Comparison of ENCODE assay signal across 40 cellular contexts in genomic region chr2:36683002-36683401, GRCh38. TPM values are rescaled to one million over a fixed set of nuclear protein-coding genes. Genes with fewer than 3 reads are reported as not detected.
"Had no signal": no experiment of that assay in that cellular context is flagged by ENCODE, and none has a peak within 500 bp of the region (broad histone marks: within the 10 kb centered on the region; RNA-seq: fewer than 3 reads in every experiment).

No MANE protein-coding gene starts in this region.

- H3K4me1 Mint-ChIP-seq: activated naive CD4-positive, alpha-beta T cell treated with anti-CD3 and anti-CD28 coated beads, Interleukin-2, amount 50 U/mL, for 24 hours; activated naive CD8-positive, alpha-beta T cell treated with anti-CD3 and anti-CD28 coated beads, Interleukin-2, amount 50 U/mL, for 24 hours; activated T-helper 17 cell treated with anti-CD3 and anti-CD28 coated beads, Interleukin-2, amount 50 U/mL, for 72 hours; brain; central memory CD8-positive, alpha-beta T cell had no signal

- H3K27me3 Mint-ChIP-seq: activated naive CD8-positive, alpha-beta T cell treated with anti-CD3 and anti-CD28 coated beads for 36 hours; brain had no signal

- H3K27ac Mint-ChIP-seq: activated naive CD4-positive, alpha-beta T cell treated with anti-CD3 and anti-CD28 coated beads for 36 hours; activated naive CD4-positive, alpha-beta T cell treated with anti-CD3 and anti-CD28 coated beads, Interleukin-2, amount 10 ng/mL, durations not matched to agents 7 days and 5 days; activated naive CD4-positive, alpha-beta T cell treated with anti-CD3 and anti-CD28 coated beads, Interleukin-2, amount 50 U/mL, for 24 hours; activated naive CD4-positive, alpha-beta T cell treated with anti-CD3 and anti-CD28 coated beads, Interleukin-2, amount 50 U/mL, for 72 hours; activated naive CD8-positive, alpha-beta T cell; activated naive CD8-positive, alpha-beta T cell treated with anti-CD3 and anti-CD28 coated beads for 36 hours; activated naive CD8-positive, alpha-beta T cell treated with anti-CD3 and anti-CD28 coated beads, Interleukin-2, amount 10 ng/mL, durations not matched to agents 7 days and 5 days; activated naive CD8-positive, alpha-beta T cell treated with anti-CD3 and anti-CD28 coated beads, Interleukin-2, amount 50 U/mL, for 24 hours; activated T-cell treated with anti-CD3 and anti-CD28 coated beads, Interleukin-2, amount 50 U/mL, for 24 hours; activated T-cell treated with anti-CD3 and anti-CD28 coated beads, Interleukin-2, amount 50 U/mL, for 72 hours; activated T-helper 1 cell treated with anti-CD3 and anti-CD28 coated beads, Interleukin-12 subunit alpha, Interleukin-12 subunit beta, Interleukin-2, Interleukin-4 antibody, amounts not matched to agents 30 ng/mL and 10 ng/mL and 1 ng/mL, durations not matched to agents 14 hours and 24 hours and 36 hours; activated T-helper 17 cell treated with anti-CD3 and anti-CD28 coated beads, Interleukin-2, amount 50 U/mL, for 72 hours; activated T-helper 2 cell treated with anti-CD3 and anti-CD28 coated beads, Interferon-gamma antibody, Interleukin-2, Interleukin-4, amounts not matched to agents 10 μg/mL and 5 μg/mL and 100 μg/mL, durations not matched to agents 14 hours and 24 hours and 36 hours; brain had no signal

- H3K4me1 ChIP-seq: adrenal gland, ascending aorta, body of pancreas, breast epithelium had no signal

- H3K4me3 Mint-ChIP-seq: activated naive CD4-positive, alpha-beta T cell treated with anti-CD3 and anti-CD28 coated beads for 36 hours; activated naive CD4-positive, alpha-beta T cell treated with anti-CD3 and anti-CD28 coated beads, Interleukin-2, amount 10 ng/mL, durations not matched to agents 7 days and 5 days; activated naive CD4-positive, alpha-beta T cell treated with anti-CD3 and anti-CD28 coated beads, Interleukin-2, amount 50 U/mL, for 24 hours; activated naive CD8-positive, alpha-beta T cell; activated naive CD8-positive, alpha-beta T cell treated with anti-CD3 and anti-CD28 coated beads for 36 hours; activated naive CD8-positive, alpha-beta T cell treated with anti-CD3 and anti-CD28 coated beads, Interleukin-2, amount 10 ng/mL, durations not matched to agents 7 days and 5 days; activated naive CD8-positive, alpha-beta T cell treated with anti-CD3 and anti-CD28 coated beads, Interleukin-2, amount 50 U/mL, for 24 hours; activated T-cell treated with anti-CD3 and anti-CD28 coated beads, Interleukin-2, amount 50 U/mL, for 24 hours; activated T-cell treated with anti-CD3 and anti-CD28 coated beads, Interleukin-2, amount 50 U/mL, for 4 hours; activated T-cell treated with anti-CD3 and anti-CD28 coated beads, Interleukin-2, amount 50 U/mL, for 72 hours; activated T-helper 1 cell treated with anti-CD3 and anti-CD28 coated beads, Interleukin-12 subunit alpha, Interleukin-12 subunit beta, Interleukin-2, Interleukin-4 antibody, amounts not matched to agents 30 ng/mL and 10 ng/mL and 1 ng/mL, durations not matched to agents 14 hours and 24 hours and 36 hours; activated T-helper 17 cell treated with anti-CD3 and anti-CD28 coated beads, Interleukin-2, amount 50 U/mL, for 72 hours; brain; central memory CD8-positive, alpha-beta T cell had no signal

- ATAC-seq: activated naive CD4-positive, alpha-beta T cell treated with anti-CD3 and anti-CD28 coated beads, Interleukin-2, amount 50 U/mL, for 72 hours; activated naive CD8-positive, alpha-beta T cell treated with anti-CD3 and anti-CD28 coated beads, Interleukin-2, amount 50 U/mL, for 24 hours; activated T-cell treated with anti-CD3 and anti-CD28 coated beads, Interleukin-2, amount 50 U/mL, for 4 hours; activated T-cell treated with anti-CD3 and anti-CD28 coated beads, Interleukin-2, amount 50 U/mL, for 72 hours; activated T-helper 17 cell treated with anti-CD3 and anti-CD28 coated beads, Interleukin-2, amount 50 U/mL, for 72 hours; body of pancreas had no signal

- H3K4me3 ChIP-seq: adrenal gland, ascending aorta, body of pancreas, breast epithelium, cardiac muscle cell had no signal

- H3K36me3 ChIP-seq: adrenal gland, ascending aorta, brain microvascular endothelial cell, breast epithelium, cardiac muscle cell had no signal

- H3K9me3 ChIP-seq: ascending aorta, body of pancreas, breast epithelium had no signal

- H3K27ac ChIP-seq: adrenal gland, ascending aorta, body of pancreas, brain microvascular endothelial cell, breast epithelium, cardiac muscle cell had no signal

- DNase-seq: activated effector memory CD4-positive, alpha-beta T cell treated with anti-CD3 and anti-CD28 coated beads, Interleukin-2, amount 50 U/mL, for 16 hours; activated effector memory CD4-positive, alpha-beta T cell treated with Interleukin-2 at 50 U/mL for 16 hours; activated gamma-delta T cell; activated gamma-delta T cell treated with Interleukin-2 at 50 U/mL for 16 hours; activated naive CD4-positive, alpha-beta T cell; activated naive CD4-positive, alpha-beta T cell treated with anti-CD3 and anti-CD28 coated beads for 36 hours; activated naive CD4-positive, alpha-beta T cell treated with anti-CD3 and anti-CD28 coated beads, Interleukin-2, amount 10 ng/mL, durations not matched to agents 7 days and 5 days; activated naive CD4-positive, alpha-beta T cell treated with anti-CD3 and anti-CD28 coated beads, Interleukin-2, amount 50 U/mL, for 16 hours; activated naive CD4-positive, alpha-beta T cell treated with Interleukin-2 at 50 U/mL for 16 hours; activated naive CD8-positive, alpha-beta T cell treated with anti-CD3 and anti-CD28 coated beads for 36 hours; activated naive CD8-positive, alpha-beta T cell treated with anti-CD3 and anti-CD28 coated beads, Interleukin-2, amount 10 ng/mL, durations not matched to agents 7 days and 5 days; activated naive CD8-positive, alpha-beta T cell treated with anti-CD3 and anti-CD28 coated beads, Interleukin-2, amount 50 U/mL, for 24 hours; activated T-cell treated with anti-CD3 and anti-CD28 coated beads, Interleukin-2, amount 50 U/mL, for 1 hour; activated T-cell treated with anti-CD3 and anti-CD28 coated beads, Interleukin-2, amount 50 U/mL, for 24 hours; activated T-cell treated with anti-CD3 and anti-CD28 coated beads, Interleukin-2, amount 50 U/mL, for 4 hours; activated T-cell treated with anti-CD3 and anti-CD28 coated beads, Interleukin-2, amount 50 U/mL, for 48 hours; activated T-cell treated with anti-CD3 and anti-CD28 coated beads, Interleukin-2, amount 50 U/mL, for 72 hours; adrenal gland; amniotic stem cell; amygdala; anterior cingulate cortex; aorta; body of pancreas; brain microvascular endothelial cell; caudate nucleus; central memory CD4-positive, alpha-beta T cell; cerebellar nuclear complex had no signal

- H3K9me3 Mint-ChIP-seq: activated naive CD4-positive, alpha-beta T cell treated with anti-CD3 and anti-CD28 coated beads, Interleukin-2, amount 10 ng/mL, durations not matched to agents 7 days and 5 days had no signal

- FAIRE-seq: astrocyte, bronchial epithelial cell had no signal

- H3K27me3 ChIP-seq: adrenal gland, ascending aorta, body of pancreas, brain microvascular endothelial cell, breast epithelium, cardiac muscle cell had no signal

- H3K36me3 Mint-ChIP-seq: activated naive CD4-positive, alpha-beta T cell treated with anti-CD3 and anti-CD28 coated beads, Interleukin-2, amount 10 ng/mL, durations not matched to agents 7 days and 5 days; activated naive CD8-positive, alpha-beta T cell had no signal

RNA-seq across cellular contexts. Expression of gene VIT, which starts 13.5 kb away (rescaled TPM):
- total RNA-seq: activated naive CD4-positive, alpha-beta T cell treated with anti-CD3 and anti-CD28 coated beads for 36 hours; activated naive CD4-positive, alpha-beta T cell treated with anti-CD3 and anti-CD28 coated beads, Interleukin-2, amount 50 U/mL, for 72 hours; activated naive CD8-positive, alpha-beta T cell treated with anti-CD3 and anti-CD28 coated beads for 36 hours; activated naive CD8-positive, alpha-beta T cell treated with anti-CD3 and anti-CD28 coated beads, Interleukin-2, amount 10 ng/mL, durations not matched to agents 7 days and 5 days; activated T-cell treated with anti-CD3 and anti-CD28 coated beads, Interleukin-2, amount 50 U/mL, for 4 hours; activated T-cell treated with anti-CD3 and anti-CD28 coated beads, Interleukin-2, amount 50 U/mL, for 72 hours; activated T-helper 1 cell treated with anti-CD3 and anti-CD28 coated beads, Interleukin-12 subunit alpha, Interleukin-12 subunit beta, Interleukin-2, Interleukin-4 antibody, amounts not matched to agents 30 ng/mL and 10 ng/mL and 1 ng/mL, durations not matched to agents 14 hours and 24 hours and 36 hours; activated T-helper 17 cell treated with anti-CD3 and anti-CD28 coated beads, Interleukin-2, amount 50 U/mL, for 72 hours; activated T-helper 2 cell treated with anti-CD3 and anti-CD28 coated beads, Interferon-gamma antibody, Interleukin-2, Interleukin-4, amounts not matched to agents 10 μg/mL and 5 μg/mL and 100 μg/mL, durations not matched to agents 14 hours and 24 hours and 36 hours; astrocyte; bronchial epithelial cell; cardiac muscle cell had no signal
- polyA plus RNA-seq: aorta, cardiac muscle cell had no signal
